ENCODE assay signal across 1 cellular context in the genomic region with DNA sequence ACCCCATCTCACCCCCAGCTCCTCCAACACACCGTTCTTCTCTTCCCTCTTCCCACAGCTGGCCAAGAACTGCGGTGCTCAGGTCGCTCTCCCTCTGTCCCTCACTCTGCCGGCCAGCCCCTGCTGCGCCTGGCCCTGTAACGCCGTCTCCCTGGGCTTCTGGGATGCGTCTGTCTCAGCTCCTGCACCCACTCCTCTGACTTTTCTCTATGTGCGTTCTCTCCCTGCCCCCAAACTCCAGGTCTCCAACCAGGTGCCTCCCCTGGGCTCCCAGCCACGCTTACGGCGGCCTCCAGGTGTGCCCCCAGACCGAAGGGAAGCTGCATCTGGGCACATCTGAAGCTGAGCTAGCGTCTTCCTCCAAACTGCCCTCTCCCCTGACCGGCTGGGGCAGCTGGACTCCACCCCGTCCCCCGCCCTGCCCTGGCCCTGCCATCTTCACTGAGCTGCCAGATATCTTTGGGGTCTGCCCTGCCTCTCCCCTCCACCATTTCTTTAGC.
TF ChIP-seq lines count a peak whose summit lies in the region.

No MANE protein-coding gene starts in this region.

TF ChIP-seq in GM23338, 12 proteins besides CTCF, POLR2A, EP300 and RAD21:
- TF ChIP-seq, protein P1, sequence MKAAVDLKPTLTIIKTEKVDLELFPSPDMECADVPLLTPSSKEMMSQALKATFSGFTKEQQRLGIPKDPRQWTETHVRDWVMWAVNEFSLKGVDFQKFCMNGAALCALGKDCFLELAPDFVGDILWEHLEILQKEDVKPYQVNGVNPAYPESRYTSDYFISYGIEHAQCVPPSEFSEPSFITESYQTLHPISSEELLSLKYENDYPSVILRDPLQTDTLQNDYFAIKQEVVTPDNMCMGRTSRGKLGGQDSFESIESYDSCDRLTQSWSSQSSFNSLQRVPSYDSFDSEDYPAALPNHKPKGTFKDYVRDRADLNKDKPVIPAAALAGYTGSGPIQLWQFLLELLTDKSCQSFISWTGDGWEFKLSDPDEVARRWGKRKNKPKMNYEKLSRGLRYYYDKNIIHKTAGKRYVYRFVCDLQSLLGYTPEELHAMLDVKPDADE (IDR thresholded peaks at IDR 0.05), result no peak
- no peak for TF ChIP-seq ZNF114 (CRISPR knock-in tag; IDR thresholded peaks at IDR 0.05)
- TF ChIP-seq JUNB (IDR thresholded peaks at IDR 0.05; ENCODE audit: unreplicated experiment), result no peak
- TF ChIP-seq CREB1 (CRISPR knock-in tag; IDR thresholded peaks at IDR 0.05; ENCODE audit: low read depth), result no peak
- TF ChIP-seq POLR2AphosphoS5 (IDR thresholded peaks at IDR 0.05; ENCODE audit: low read depth), result no peak
- TF ChIP-seq ZNF331 (CRISPR knock-in tag; IDR thresholded peaks at IDR 0.05; ENCODE audit: low read depth), result no peak
- no peak for TF ChIP-seq EZH2 (IDR thresholded peaks at IDR 0.05; ENCODE audit: low read depth, unreplicated experiment)
- no peak for TF ChIP-seq EZH2phosphoT487 (IDR thresholded peaks at IDR 0.05; ENCODE audit: unreplicated experiment)
- TF ChIP-seq, protein P2, sequence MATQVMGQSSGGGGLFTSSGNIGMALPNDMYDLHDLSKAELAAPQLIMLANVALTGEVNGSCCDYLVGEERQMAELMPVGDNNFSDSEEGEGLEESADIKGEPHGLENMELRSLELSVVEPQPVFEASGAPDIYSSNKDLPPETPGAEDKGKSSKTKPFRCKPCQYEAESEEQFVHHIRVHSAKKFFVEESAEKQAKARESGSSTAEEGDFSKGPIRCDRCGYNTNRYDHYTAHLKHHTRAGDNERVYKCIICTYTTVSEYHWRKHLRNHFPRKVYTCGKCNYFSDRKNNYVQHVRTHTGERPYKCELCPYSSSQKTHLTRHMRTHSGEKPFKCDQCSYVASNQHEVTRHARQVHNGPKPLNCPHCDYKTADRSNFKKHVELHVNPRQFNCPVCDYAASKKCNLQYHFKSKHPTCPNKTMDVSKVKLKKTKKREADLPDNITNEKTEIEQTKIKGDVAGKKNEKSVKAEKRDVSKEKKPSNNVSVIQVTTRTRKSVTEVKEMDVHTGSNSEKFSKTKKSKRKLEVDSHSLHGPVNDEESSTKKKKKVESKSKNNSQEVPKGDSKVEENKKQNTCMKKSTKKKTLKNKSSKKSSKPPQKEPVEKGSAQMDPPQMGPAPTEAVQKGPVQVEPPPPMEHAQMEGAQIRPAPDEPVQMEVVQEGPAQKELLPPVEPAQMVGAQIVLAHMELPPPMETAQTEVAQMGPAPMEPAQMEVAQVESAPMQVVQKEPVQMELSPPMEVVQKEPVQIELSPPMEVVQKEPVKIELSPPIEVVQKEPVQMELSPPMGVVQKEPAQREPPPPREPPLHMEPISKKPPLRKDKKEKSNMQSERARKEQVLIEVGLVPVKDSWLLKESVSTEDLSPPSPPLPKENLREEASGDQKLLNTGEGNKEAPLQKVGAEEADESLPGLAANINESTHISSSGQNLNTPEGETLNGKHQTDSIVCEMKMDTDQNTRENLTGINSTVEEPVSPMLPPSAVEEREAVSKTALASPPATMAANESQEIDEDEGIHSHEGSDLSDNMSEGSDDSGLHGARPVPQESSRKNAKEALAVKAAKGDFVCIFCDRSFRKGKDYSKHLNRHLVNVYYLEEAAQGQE (IDR thresholded peaks at IDR 0.05; ENCODE audit: unreplicated experiment), result no peak
- TF ChIP-seq STAT1 (IDR thresholded peaks at IDR 0.05; ENCODE audit: unreplicated experiment), result no peak
- TF ChIP-seq, protein P3, sequence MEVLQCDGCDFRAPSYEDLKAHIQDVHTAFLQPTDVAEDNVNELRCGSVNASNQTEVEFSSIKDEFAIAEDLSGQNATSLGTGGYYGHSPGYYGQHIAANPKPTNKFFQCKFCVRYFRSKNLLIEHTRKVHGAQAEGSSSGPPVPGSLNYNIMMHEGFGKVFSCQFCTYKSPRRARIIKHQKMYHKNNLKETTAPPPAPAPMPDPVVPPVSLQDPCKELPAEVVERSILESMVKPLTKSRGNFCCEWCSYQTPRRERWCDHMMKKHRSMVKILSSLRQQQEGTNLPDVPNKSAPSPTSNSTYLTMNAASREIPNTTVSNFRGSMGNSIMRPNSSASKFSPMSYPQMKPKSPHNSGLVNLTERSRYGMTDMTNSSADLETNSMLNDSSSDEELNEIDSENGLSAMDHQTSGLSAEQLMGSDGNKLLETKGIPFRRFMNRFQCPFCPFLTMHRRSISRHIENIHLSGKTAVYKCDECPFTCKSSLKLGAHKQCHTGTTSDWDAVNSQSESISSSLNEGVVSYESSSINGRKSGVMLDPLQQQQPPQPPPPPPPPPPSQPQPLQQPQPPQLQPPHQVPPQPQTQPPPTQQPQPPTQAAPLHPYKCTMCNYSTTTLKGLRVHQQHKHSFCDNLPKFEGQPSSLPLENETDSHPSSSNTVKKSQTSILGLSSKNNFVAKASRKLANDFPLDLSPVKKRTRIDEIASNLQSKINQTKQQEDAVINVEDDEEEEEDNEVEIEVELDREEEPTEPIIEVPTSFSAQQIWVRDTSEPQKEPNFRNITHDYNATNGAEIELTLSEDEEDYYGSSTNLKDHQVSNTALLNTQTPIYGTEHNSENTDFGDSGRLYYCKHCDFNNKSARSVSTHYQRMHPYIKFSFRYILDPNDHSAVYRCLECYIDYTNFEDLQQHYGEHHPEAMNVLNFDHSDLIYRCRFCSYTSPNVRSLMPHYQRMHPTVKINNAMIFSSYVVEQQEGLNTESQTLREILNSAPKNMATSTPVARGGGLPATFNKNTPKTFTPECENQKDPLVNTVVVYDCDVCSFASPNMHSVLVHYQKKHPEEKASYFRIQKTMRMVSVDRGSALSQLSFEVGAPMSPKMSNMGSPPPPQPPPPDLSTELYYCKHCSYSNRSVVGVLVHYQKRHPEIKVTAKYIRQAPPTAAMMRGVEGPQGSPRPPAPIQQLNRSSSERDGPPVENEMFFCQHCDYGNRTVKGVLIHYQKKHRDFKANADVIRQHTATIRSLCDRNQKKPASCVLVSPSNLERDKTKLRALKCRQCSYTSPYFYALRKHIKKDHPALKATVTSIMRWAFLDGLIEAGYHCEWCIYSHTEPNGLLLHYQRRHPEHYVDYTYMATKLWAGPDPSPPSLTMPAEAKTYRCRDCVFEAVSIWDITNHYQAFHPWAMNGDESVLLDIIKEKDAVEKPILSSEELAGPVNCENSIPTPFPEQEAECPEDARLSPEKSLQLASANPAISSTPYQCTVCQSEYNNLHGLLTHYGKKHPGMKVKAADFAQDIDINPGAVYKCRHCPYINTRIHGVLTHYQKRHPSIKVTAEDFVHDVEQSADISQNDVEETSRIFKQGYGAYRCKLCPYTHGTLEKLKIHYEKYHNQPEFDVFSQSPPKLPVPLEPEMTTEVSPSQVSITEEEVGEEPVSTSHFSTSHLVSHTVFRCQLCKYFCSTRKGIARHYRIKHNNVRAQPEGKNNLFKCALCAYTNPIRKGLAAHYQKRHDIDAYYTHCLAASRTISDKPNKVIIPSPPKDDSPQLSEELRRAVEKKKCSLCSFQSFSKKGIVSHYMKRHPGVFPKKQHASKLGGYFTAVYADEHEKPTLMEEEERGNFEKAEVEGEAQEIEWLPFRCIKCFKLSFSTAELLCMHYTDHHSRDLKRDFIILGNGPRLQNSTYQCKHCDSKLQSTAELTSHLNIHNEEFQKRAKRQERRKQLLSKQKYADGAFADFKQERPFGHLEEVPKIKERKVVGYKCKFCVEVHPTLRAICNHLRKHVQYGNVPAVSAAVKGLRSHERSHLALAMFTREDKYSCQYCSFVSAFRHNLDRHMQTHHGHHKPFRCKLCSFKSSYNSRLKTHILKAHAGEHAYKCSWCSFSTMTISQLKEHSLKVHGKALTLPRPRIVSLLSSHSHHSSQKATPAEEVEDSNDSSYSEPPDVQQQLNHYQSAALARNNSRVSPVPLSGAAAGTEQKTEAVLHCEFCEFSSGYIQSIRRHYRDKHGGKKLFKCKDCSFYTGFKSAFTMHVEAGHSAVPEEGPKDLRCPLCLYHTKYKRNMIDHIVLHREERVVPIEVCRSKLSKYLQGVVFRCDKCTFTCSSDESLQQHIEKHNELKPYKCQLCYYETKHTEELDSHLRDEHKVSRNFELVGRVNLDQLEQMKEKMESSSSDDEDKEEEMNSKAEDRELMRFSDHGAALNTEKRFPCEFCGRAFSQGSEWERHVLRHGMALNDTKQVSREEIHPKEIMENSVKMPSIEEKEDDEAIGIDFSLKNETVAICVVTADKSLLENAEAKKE (CRISPR knock-in tag; IDR thresholded peaks at IDR 0.05), result no peak
TF ChIP-seq in GM23338: peak in this region for 0.
